1 cellular context compared by ENCODE assay signal in the genomic region with DNA sequence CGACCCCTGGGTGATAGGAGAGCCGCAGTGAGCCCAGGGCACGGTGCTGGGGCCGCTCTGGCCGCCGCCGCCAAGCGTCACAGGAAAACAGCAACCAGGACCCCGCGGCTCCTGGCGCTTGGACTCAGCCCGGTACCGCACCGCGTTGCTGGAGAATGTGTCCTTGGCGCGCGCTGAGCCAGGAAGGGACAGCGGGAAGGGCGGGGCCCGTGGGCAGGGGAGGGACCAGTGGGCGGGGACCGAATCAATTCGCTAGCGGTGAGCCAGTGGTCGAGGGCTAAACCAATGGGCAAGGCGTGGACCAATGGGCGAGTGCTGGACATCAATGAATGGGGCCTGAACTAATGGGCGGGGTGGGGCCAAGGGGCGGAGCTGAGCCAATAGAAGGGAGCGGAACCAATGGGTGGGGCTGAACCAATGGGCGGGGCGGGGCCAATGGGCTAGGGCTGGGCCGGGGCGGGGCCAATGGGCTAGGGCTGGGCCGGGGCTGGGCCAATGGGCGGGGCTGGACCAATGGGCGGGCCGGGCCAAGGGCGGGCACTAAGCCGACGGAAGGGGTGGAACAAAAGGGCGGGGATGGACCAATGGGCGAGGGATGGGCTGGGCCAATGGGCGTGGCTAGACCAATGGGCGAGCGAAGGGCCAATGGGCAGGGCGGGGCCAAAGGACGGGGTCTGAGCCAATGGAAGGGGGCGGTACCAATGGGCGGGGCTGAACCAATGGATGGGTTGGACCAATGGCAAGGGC.
TF ChIP-seq lines count a peak whose summit lies in the region.

No MANE protein-coding gene starts in this region.

TF ChIP-seq in HepG2, 621 proteins besides CTCF, POLR2A, EP300 and RAD21 (continued from another document and continues in another):
- TF ChIP-seq ZBTB33 (CRISPR knock-in tag; IDR thresholded peaks at IDR 0.05) (0 out of 2 replicates have a peak, but pooled peaks have one; percentile 22), RORA (CRISPR knock-in tag; IDR thresholded peaks at IDR 0.05) (no peak), MXI1 (IDR thresholded peaks at IDR 0.05; ENCODE audit: borderline replicate concordance, low read depth, low read length) (peak; percentile 68; the same call in 2 of the 3 replicates), ZNF576 (CRISPR knock-in tag; IDR thresholded peaks at IDR 0.05) (no peak), ZNF333 (CRISPR knock-in tag; IDR thresholded peaks at IDR 0.05; ENCODE audit: borderline replicate concordance) (peak; percentile 63; the same call in 1 of the 2 replicates), ARHGAP35 (CRISPR knock-in tag; IDR thresholded peaks at IDR 0.05; ENCODE audit: borderline replicate concordance) (peak; percentile 77; the same call in 1 of the 2 replicates), ZNF263 (CRISPR knock-in tag; IDR thresholded peaks at IDR 0.05) (peak; percentile 30; the same call in 1 of the 2 replicates), CHCHD3 (CRISPR knock-in tag; IDR thresholded peaks at IDR 0.05) (0 out of 2 replicates have a peak, but pooled peaks have one; percentile 39), ZNF616 (CRISPR knock-in tag; IDR thresholded peaks at IDR 0.05; ENCODE audit: low read depth) (no peak; the same call in 1 of the 2 replicates), SIN3B (IDR thresholded peaks at IDR 0.05; ENCODE audit: low read length) (peak; percentile 61; the same call in 1 of the 2 replicates), CHD4 (IDR thresholded peaks at IDR 0.05; ENCODE audit: borderline replicate concordance, low read length) (no peak), HMG20B (CRISPR knock-in tag; conservative IDR thresholded peaks at IDR 0.05) (no peak), ZNF569 (CRISPR knock-in tag; IDR thresholded peaks at IDR 0.05; ENCODE audit: borderline replicate concordance) (no peak), E2F1 (CRISPR knock-in tag; IDR thresholded peaks at IDR 0.05) (peak; percentile 83), SAP130 (CRISPR knock-in tag; IDR thresholded peaks at IDR 0.05; ENCODE audit: low read depth) (peak; percentile 92), ZNF230 (CRISPR knock-in tag; IDR thresholded peaks at IDR 0.05) (no peak), NFATC3 (CRISPR knock-in tag; IDR thresholded peaks at IDR 0.05) (no peak), MXD4 (CRISPR knock-in tag; IDR thresholded peaks at IDR 0.05) (peak; percentile 79), HOXD1 (CRISPR knock-in tag; IDR thresholded peaks at IDR 0.05) (peak; percentile 81; the same call in 1 of the 2 replicates), ATF1 (CRISPR knock-in tag; IDR thresholded peaks at IDR 0.05) (no peak), ZNF3 (CRISPR knock-in tag; IDR thresholded peaks at IDR 0.05) (no peak), NFE2 (CRISPR knock-in tag; IDR thresholded peaks at IDR 0.05) (no peak), KMT2B (CRISPR knock-in tag; IDR thresholded peaks at IDR 0.05) (peak; percentile 25; the same call in 1 of the 2 replicates), ZNF614 (CRISPR knock-in tag; IDR thresholded peaks at IDR 0.05; ENCODE audit: borderline replicate concordance) (peak; percentile 60; the same call in 1 of the 2 replicates), EED (CRISPR knock-in tag; IDR thresholded peaks at IDR 0.05) (no peak), ADNP (CRISPR knock-in tag; IDR thresholded peaks at IDR 0.05) (no peak), NFYB (CRISPR knock-in tag; IDR thresholded peaks at IDR 0.05) (peak; percentile 76), ZNF549 (CRISPR knock-in tag; IDR thresholded peaks at IDR 0.05) (no peak), NCOA5 (CRISPR knock-in tag; IDR thresholded peaks at IDR 0.05) (no peak), ZBTB34 (CRISPR knock-in tag; IDR thresholded peaks at IDR 0.05) (no peak)
- TF ChIP-seq, protein P1, sequence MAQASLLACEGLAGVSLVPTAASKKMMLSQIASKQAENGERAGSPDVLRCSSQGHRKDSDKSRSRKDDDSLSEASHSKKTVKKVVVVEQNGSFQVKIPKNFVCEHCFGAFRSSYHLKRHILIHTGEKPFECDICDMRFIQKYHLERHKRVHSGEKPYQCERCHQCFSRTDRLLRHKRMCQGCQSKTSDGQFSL (CRISPR knock-in tag; IDR thresholded peaks at IDR 0.05): no peak
- TF ChIP-seq, protein P2, sequence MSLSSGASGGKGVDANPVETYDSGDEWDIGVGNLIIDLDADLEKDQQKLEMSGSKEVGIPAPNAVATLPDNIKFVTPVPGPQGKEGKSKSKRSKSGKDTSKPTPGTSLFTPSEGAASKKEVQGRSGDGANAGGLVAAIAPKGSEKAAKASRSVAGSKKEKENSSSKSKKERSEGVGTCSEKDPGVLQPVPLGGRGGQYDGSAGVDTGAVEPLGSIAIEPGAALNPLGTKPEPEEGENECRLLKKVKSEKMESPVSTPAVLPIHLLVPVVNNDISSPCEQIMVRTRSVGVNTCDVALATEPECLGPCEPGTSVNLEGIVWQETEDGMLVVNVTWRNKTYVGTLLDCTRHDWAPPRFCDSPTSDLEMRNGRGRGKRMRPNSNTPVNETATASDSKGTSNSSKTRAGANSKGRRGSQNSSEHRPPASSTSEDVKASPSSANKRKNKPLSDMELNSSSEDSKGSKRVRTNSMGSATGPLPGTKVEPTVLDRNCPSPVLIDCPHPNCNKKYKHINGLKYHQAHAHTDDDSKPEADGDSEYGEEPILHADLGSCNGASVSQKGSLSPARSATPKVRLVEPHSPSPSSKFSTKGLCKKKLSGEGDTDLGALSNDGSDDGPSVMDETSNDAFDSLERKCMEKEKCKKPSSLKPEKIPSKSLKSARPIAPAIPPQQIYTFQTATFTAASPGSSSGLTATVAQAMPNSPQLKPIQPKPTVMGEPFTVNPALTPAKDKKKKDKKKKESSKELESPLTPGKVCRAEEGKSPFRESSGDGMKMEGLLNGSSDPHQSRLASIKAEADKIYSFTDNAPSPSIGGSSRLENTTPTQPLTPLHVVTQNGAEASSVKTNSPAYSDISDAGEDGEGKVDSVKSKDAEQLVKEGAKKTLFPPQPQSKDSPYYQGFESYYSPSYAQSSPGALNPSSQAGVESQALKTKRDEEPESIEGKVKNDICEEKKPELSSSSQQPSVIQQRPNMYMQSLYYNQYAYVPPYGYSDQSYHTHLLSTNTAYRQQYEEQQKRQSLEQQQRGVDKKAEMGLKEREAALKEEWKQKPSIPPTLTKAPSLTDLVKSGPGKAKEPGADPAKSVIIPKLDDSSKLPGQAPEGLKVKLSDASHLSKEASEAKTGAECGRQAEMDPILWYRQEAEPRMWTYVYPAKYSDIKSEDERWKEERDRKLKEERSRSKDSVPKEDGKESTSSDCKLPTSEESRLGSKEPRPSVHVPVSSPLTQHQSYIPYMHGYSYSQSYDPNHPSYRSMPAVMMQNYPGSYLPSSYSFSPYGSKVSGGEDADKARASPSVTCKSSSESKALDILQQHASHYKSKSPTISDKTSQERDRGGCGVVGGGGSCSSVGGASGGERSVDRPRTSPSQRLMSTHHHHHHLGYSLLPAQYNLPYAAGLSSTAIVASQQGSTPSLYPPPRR (CRISPR knock-in tag; IDR thresholded peaks at IDR 0.05; ENCODE audit: borderline replicate concordance): peak; percentile 53; the same call in 1 of the 2 replicates
- TF ChIP-seq, protein P3, sequence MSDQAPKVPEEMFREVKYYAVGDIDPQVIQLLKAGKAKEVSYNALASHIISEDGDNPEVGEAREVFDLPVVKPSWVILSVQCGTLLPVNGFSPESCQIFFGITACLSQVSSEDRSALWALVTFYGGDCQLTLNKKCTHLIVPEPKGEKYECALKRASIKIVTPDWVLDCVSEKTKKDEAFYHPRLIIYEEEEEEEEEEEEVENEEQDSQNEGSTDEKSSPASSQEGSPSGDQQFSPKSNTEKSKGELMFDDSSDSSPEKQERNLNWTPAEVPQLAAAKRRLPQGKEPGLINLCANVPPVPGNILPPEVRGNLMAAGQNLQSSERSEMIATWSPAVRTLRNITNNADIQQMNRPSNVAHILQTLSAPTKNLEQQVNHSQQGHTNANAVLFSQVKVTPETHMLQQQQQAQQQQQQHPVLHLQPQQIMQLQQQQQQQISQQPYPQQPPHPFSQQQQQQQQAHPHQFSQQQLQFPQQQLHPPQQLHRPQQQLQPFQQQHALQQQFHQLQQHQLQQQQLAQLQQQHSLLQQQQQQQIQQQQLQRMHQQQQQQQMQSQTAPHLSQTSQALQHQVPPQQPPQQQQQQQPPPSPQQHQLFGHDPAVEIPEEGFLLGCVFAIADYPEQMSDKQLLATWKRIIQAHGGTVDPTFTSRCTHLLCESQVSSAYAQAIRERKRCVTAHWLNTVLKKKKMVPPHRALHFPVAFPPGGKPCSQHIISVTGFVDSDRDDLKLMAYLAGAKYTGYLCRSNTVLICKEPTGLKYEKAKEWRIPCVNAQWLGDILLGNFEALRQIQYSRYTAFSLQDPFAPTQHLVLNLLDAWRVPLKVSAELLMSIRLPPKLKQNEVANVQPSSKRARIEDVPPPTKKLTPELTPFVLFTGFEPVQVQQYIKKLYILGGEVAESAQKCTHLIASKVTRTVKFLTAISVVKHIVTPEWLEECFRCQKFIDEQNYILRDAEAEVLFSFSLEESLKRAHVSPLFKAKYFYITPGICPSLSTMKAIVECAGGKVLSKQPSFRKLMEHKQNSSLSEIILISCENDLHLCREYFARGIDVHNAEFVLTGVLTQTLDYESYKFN (CRISPR knock-in tag; conservative IDR thresholded peaks at IDR 0.05): peak; percentile 48; the same call in 1 of the 2 replicates
- TF ChIP-seq, protein P4, sequence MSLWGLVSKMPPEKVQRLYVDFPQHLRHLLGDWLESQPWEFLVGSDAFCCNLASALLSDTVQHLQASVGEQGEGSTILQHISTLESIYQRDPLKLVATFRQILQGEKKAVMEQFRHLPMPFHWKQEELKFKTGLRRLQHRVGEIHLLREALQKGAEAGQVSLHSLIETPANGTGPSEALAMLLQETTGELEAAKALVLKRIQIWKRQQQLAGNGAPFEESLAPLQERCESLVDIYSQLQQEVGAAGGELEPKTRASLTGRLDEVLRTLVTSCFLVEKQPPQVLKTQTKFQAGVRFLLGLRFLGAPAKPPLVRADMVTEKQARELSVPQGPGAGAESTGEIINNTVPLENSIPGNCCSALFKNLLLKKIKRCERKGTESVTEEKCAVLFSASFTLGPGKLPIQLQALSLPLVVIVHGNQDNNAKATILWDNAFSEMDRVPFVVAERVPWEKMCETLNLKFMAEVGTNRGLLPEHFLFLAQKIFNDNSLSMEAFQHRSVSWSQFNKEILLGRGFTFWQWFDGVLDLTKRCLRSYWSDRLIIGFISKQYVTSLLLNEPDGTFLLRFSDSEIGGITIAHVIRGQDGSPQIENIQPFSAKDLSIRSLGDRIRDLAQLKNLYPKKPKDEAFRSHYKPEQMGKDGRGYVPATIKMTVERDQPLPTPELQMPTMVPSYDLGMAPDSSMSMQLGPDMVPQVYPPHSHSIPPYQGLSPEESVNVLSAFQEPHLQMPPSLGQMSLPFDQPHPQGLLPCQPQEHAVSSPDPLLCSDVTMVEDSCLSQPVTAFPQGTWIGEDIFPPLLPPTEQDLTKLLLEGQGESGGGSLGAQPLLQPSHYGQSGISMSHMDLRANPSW (CRISPR knock-in tag; IDR thresholded peaks at IDR 0.05; ENCODE audit: borderline replicate concordance): 0 out of 2 replicates have a peak, but pooled peaks have one; percentile 24
